9 cellular contexts compared by ENCODE assay signal in genomic region chr18:9684901-9685738, GRCh38. TPM values are rescaled to one million over a fixed set of nuclear protein-coding genes. Genes with fewer than 3 reads are reported as not detected.
DNase-seq lines count a peak whose midpoint lies in the region; FAIRE-seq and TF ChIP-seq lines count a peak whose summit lies in the region.
"Had no signal": no experiment of that assay in that cellular context is flagged by ENCODE, and none has a peak within 500 bp of the region (broad histone marks: within the 10 kb centered on the region; RNA-seq: fewer than 3 reads in every experiment).

No MANE protein-coding gene starts in this region.

- 78 to 80% methylated on average over 9 to 11 of the region's 11 CpGs for WGBS in thyroid gland, 2 donors

- DNase-seq in Jurkat, Clone E6-1 (ENCODE audit: low read depth, low spot score) = peak; percentile 11
- DNase-seq in astrocyte of the spinal cord (ENCODE audit: low read depth, low spot score) = peak; percentile 64
- no peak for DNase-seq in keratinocyte (ENCODE audit: low read depth, low spot score)
- peak in 1 of 2 donors; percentile 21 for DNase-seq in thyroid gland
- no peak for DNase-seq in NCI-H2227 treated with DMSO at 0.1 percent for 48 hours (lab: John Stamatoyannopoulos, UW)
- DNase-seq in NCI-H1105 (lab: John Stamatoyannopoulos, UW) = no peak
- no peak for DNase-seq in central memory CD4-positive, alpha-beta T cell
- DNase-seq: kidney glomerular epithelial cell, WERI-Rb-1 had no signal

- H3K27me3 ChIP-seq in keratinocyte (ENCODE audit: control insufficient read depth, extremely low read depth, insufficient read depth, low read length) (no peaks in the 10 kb centered on the region), thyroid gland (no peaks in the 10 kb centered on the region)

- H3K4me2 ChIP-seq in keratinocyte (ENCODE audit: control insufficient read depth, extremely low read depth, insufficient read depth, low read depth, low read length) = peak overlapping the region; percentile 19

- H3K9ac ChIP-seq in keratinocyte (ENCODE audit: control insufficient read depth, extremely low read depth, insufficient read depth, low read length) = no peak overlapping the region

- dilution Hi-C loops in keratinocyte (cut with MboI; ENCODE audit: extremely low pct_ligation_motif_present, low sequenced_read_pairs) = no loop called here

- no peaks in the 10 kb centered on the region for H3K79me2 ChIP-seq in keratinocyte (ENCODE audit: control insufficient read depth, insufficient read depth, low read length)

- intact Hi-C loops in thyroid gland (cut with DNase I) = no loop called here

- no peaks in the 10 kb centered on the region for H3K9me1 ChIP-seq in keratinocyte (ENCODE audit: control insufficient read depth, extremely low read depth, insufficient read depth, low read length)

- H3K4me3 ChIP-seq in Jurkat, Clone E6-1 (ENCODE audit: low read length) = no peak overlapping the region
- H3K4me3 ChIP-seq in astrocyte of the spinal cord (ENCODE audit: low read depth, low read length) = no peak overlapping the region
- H3K4me3 ChIP-seq in keratinocyte (ENCODE audit: control insufficient read depth in 2 of 3, extremely low read depth in 1 of 3, insufficient read depth in 2 of 3, low read depth in 1 of 3, low read length in 3 of 3) = no peak overlapping the region
- H3K4me3 ChIP-seq in thyroid gland (replicated peaks in 1 of 3) = no peak overlapping the region

- H4K20me1 ChIP-seq in keratinocyte (ENCODE audit: control insufficient read depth, extremely low read depth, insufficient read depth, low read length) = no peaks in the 10 kb centered on the region

- peak overlapping the region; percentile 74 for H2AFZ ChIP-seq in keratinocyte (ENCODE audit: control insufficient read depth, low read length)

- no peak for TF ChIP-seq CTCF in astrocyte of the spinal cord (IDR thresholded peaks at IDR 0.05; ENCODE audit: low read depth, low read length)
- TF ChIP-seq CTCF in keratinocyte (optimal IDR thresholded peaks at IDR 0.05 in 1 of 3, IDR thresholded peaks at IDR 0.05 in 1 of 3, conservative IDR thresholded peaks at IDR 0.05 in 1 of 3; ENCODE audit: extremely low read depth in 1 of 3, insufficient read depth in 2 of 3, low read length in 3 of 3) = no peak
- no peak for TF ChIP-seq CTCF in thyroid gland (IDR thresholded peaks at IDR 0.05)

- H3K27ac ChIP-seq in keratinocyte (ENCODE audit: control insufficient read depth, insufficient read depth, low read length) = no peak overlapping the region
- H3K27ac ChIP-seq in thyroid gland = peak overlapping the region; percentile 8 to 52 (median 49)
- H3K27ac ChIP-seq: WERI-Rb-1 had no signal

- FAIRE-seq in keratinocyte (lab: Jason Lieb, UNC) = peak; percentile 51

- H3K36me3 ChIP-seq in keratinocyte (ENCODE audit: control insufficient read depth in 2 of 2, extremely low read depth in 1 of 2, insufficient read depth in 2 of 2, low read length in 2 of 2) (no peaks in the 10 kb centered on the region), thyroid gland (no peaks in the 10 kb centered on the region)
- H3K36me3 ChIP-seq: WERI-Rb-1 had no signal

- TF ChIP-seq POLR2A in thyroid gland (IDR thresholded peaks at IDR 0.05) = no peak

- in situ Hi-C loops in astrocyte of the spinal cord (cut with HindIII; ENCODE audit: low sequenced_read_pairs) = no loop called here

- H3K4me1 ChIP-seq in keratinocyte (ENCODE audit: control insufficient read depth, extremely low read depth, insufficient read depth, low read length) = peaks cover 17% of the 10 kb centered on the region
- peaks cover 11 to 24% of the 10 kb centered on the region in 2 donors for H3K4me1 ChIP-seq in thyroid gland

- H3K9me3 ChIP-seq in keratinocyte (ENCODE audit: control insufficient read depth, low read depth, low read length) = no peaks in the 10 kb centered on the region
- H3K9me3 ChIP-seq in thyroid gland = no peaks in the 10 kb centered on the region

RNA-seq across cellular contexts. Expression of gene RAB31, which starts 23.0 kb away (rescaled TPM):
- 3.5 TPM for polyA plus RNA-seq in Jurkat, Clone E6-1 (2012; ENCODE audit: insufficient read depth, insufficient read length)
- 40.4 to 53.9 TPM (median 47.0 TPM) in 3 replicates for polyA plus RNA-seq in keratinocyte
- polyA plus RNA-seq in keratinocyte (2011; ENCODE audit: low read depth) = 13.5 TPM
- 42.4 and 68.1 TPM in 2 replicates for polyA plus RNA-seq in keratinocyte (2011; cell fraction: cytosol; rRNA removed)
- 64.7 and 66.8 TPM in 2 replicates for polyA plus RNA-seq in keratinocyte (2011; cell fraction: nucleus; rRNA removed)
- polyA plus RNA-seq in keratinocyte (2012; ENCODE audit: low replicate concordance) = 22.9 and 43.5 TPM in 2 replicates
- 24.2 to 57.1 TPM (median 52.3 TPM) in 3 replicates for polyA minus RNA-seq in keratinocyte
- 36.8 TPM for polyA minus RNA-seq in keratinocyte (2011; cell fraction: cytosol; rRNA and poly(A)+ RNA removed)
- 14.5 and 32.2 TPM in 2 replicates for polyA minus RNA-seq in keratinocyte (2011; cell fraction: nucleus; rRNA and poly(A)+ RNA removed)
- 10 to 100 TPM; 33.9 to 72.7 (median 40.8) TPM for total RNA-seq in thyroid gland

Comparison
In these comparisons a context has a peak if more than half of its experiments do, and no peak if none do; other contexts are left out.
1. DNase-seq: peak in Jurkat, Clone E6-1 (single experiment) and astrocyte of the spinal cord (single experiment); none in keratinocyte (single experiment), NCI-H2227 treated with DMSO at 0.1 percent for 48 hours (single experiment), NCI-H1105 (single experiment) and central memory CD4-positive, alpha-beta T cell (single experiment).